In genomic region chr5:152380415-152381123, GRCh38 we compare ENCODE assay signal across 23 cellular contexts. TPM values are rescaled to one million over a fixed set of nuclear protein-coding genes. Genes with fewer than 3 reads are reported as not detected.
DNase-seq lines count a peak whose midpoint lies in the region; ATAC-seq and TF ChIP-seq lines count a peak whose summit lies in the region.
"Had no signal": no experiment of that assay in that cellular context is flagged by ENCODE, and none has a peak within 500 bp of the region (broad histone marks: within the 10 kb centered on the region; RNA-seq: fewer than 3 reads in every experiment).

No MANE protein-coding gene starts in this region.

- peaks cover 3% of the 10 kb centered on the region for H3K9me3 Mint-ChIP-seq in Calu3 (ENCODE audit: low read depth, unreplicated experiment)
- H3K9me3 Mint-ChIP-seq: CD8-positive, alpha-beta T cell had no signal

- no peak overlapping the region for H3K4me3 ChIP-seq in left ventricle myocardium inferior
- H3K4me3 ChIP-seq: A549; BLaER1 treated with 17β-estradiol and CSF1 and Interleukin-3, amounts not matched to agents 10 nM and 100 nM had no signal

- H3K36me3 ChIP-seq in left ventricle myocardium inferior = no peaks in the 10 kb centered on the region
- H3K36me3 ChIP-seq: BLaER1 treated with 17β-estradiol and CSF1 and Interleukin-3, amounts not matched to agents 10 nM and 100 nM had no signal

- peaks cover 26% of the 10 kb centered on the region for H3K4me1 ChIP-seq in left ventricle myocardium inferior
- H3K4me1 ChIP-seq: A549; BLaER1 treated with 17β-estradiol and CSF1 and Interleukin-3, amounts not matched to agents 10 nM and 100 nM; Caco-2 had no signal

- no peaks in the 10 kb centered on the region for H3K9me3 ChIP-seq in left ventricle myocardium inferior (replicated peaks)
- H3K9me3 ChIP-seq: A549; BLaER1 treated with 17β-estradiol and CSF1 and Interleukin-3, amounts not matched to agents 10 nM and 100 nM; Caco-2 had no signal

- no TSS peak for BruUV-seq in Calu3 (replicated peaks; lab: Mats Ljungman, UMichigan)

- peaks cover 69% of the 10 kb centered on the region for H3K4me1 Mint-ChIP-seq in Calu3 (ENCODE audit: low read depth, unreplicated experiment)
- H3K4me1 Mint-ChIP-seq: B cell had no signal

- H3K27ac ChIP-seq in left ventricle myocardium inferior (replicated peaks) = peak overlapping the region; percentile 47
- H3K27ac ChIP-seq: 22Rv1; A549; BLaER1 treated with 17β-estradiol and CSF1 and Interleukin-3, amounts not matched to agents 10 nM and 100 nM; C4-2B had no signal

- H3K27ac Mint-ChIP-seq in Calu3 (ENCODE audit: unreplicated experiment) = peak overlapping the region; percentile 53
- H3K27ac Mint-ChIP-seq: B cell; CD4-positive, alpha-beta T cell; CD8-positive, alpha-beta T cell had no signal

- intact Hi-C loops in Right ventricle myocardium inferior (cut with DNase I) = no loop called here
- intact Hi-C loops in cardiac septum (cut with DNase I) = no loop called here
- intact Hi-C loops in Calu3 (cut with micrococcal nuclease; ENCODE audit: unreplicated experiment) = no loop called here
- intact Hi-C loops in left ventricle myocardium inferior (cut with micrococcal nuclease) = no loop called here

- DNase-seq in Right ventricle myocardium inferior (ENCODE audit: missing footprints) = no peak
- DNase-seq in cardiac septum (ENCODE audit: low spot score) = no peak
- DNase-seq in Calu3 = no peak
- no peak for DNase-seq in left ventricle myocardium inferior
- peak; percentile 5 for DNase-seq in left kidney (ENCODE audit: low read depth, low spot score)
- DNase-seq in activated naive CD4-positive, alpha-beta T cell treated with anti-CD3 and anti-CD28 coated beads, Interleukin-2, amount 50 U/mL, for 16 hours = no peak
- DNase-seq: AML-193; Caco-2; CD4-positive, alpha-beta T cell; CD8-positive, alpha-beta T cell; DMS 273 treated with DMSO at 0.1 percent for 48 hours; DMS153; DMS53; DMS79 treated with DMSO at 0.1 percent for 48 hours; GF-D8 had no signal

- H3K4me3 Mint-ChIP-seq in Calu3 (ENCODE audit: low read depth, unreplicated experiment) = no peak overlapping the region
- H3K4me3 Mint-ChIP-seq: B cell; CD4-positive, alpha-beta T cell; CD8-positive, alpha-beta T cell had no signal

- ATAC-seq in Right ventricle myocardium inferior (peak; percentile 38), GM18519 (IDR thresholded peaks at IDR 0.05; ENCODE audit: low FRiP score, unreplicated experiment) (no peak), HG02870 (IDR thresholded peaks at IDR 0.05; ENCODE audit: unreplicated experiment) (no peak)
- ATAC-seq: A549; CD8-positive, alpha-beta T cell had no signal

- CTCF ChIA-PET in Calu3 (lab: Charles Lee) = interaction anchor here (1.3 kb wide), 1 partner anchor 125 kb away, joined by 6 read pairs; no protein-coding TSS in a partner anchor

- no peaks in the 10 kb centered on the region for H3K27me3 ChIP-seq in left ventricle myocardium inferior (ENCODE audit: low read depth)
- H3K27me3 ChIP-seq: BLaER1 treated with 17β-estradiol and CSF1 and Interleukin-3, amounts not matched to agents 10 nM and 100 nM had no signal

- H3K27me3 Mint-ChIP-seq in Calu3 (ENCODE audit: unreplicated experiment) = no peaks in the 10 kb centered on the region
- H3K27me3 Mint-ChIP-seq: CD4-positive, alpha-beta T cell had no signal

- peaks cover 5% of the 10 kb centered on the region for H3K36me3 Mint-ChIP-seq in Calu3 (ENCODE audit: insufficient read depth, unreplicated experiment)
- H3K36me3 Mint-ChIP-seq: CD8-positive, alpha-beta T cell had no signal

- TF ChIP-seq CTCF in Calu3 (IDR thresholded peaks at IDR 0.05; ENCODE audit: unreplicated experiment) (no peak), left ventricle myocardium inferior (IDR thresholded peaks at IDR 0.05; ENCODE audit: borderline replicate concordance) (no peak)

RNA-seq across cellular contexts. Expression of gene NMUR2, which starts 24.5 kb away (rescaled TPM):
- total RNA-seq in Right ventricle myocardium inferior = 0.14 TPM
- total RNA-seq in cardiac septum = not detected
- 93.2 and 178 TPM in 2 replicates for total RNA-seq in Calu3 (2022)
- not detected for total RNA-seq in left ventricle myocardium inferior
- total RNA-seq: A172; B cell; CD4-positive, alpha-beta T cell; CD8-positive, alpha-beta T cell had no signal

Comparison
In these comparisons a context has a peak if more than half of its experiments do, and no peak if none do; other contexts are left out.
1. RNA of gene NMUR2, which starts 24.5 kb away (total RNA-seq): 93.2 to 178 TPM in Calu3; 0.14 TPM in Right ventricle myocardium inferior (single experiment), not detected in left ventricle myocardium inferior (single experiment) and not detected in cardiac septum (single experiment); every median in the first group is over 10 times any median in the second.